Comparison of ENCODE assay signal across 28 cellular contexts in genomic region chr13:107993239-107993948, GRCh38.
A peak's percentile ranks its signal among the peaks of the same experiment; 100 is the strongest.
DNase-seq lines count a peak whose midpoint lies in the region; ATAC-seq, FAIRE-seq and TF ChIP-seq lines count a peak whose summit lies in the region.
"Had no signal": no experiment of that assay in that cellular context is flagged by ENCODE, and none has a peak within 500 bp of the region (broad histone marks: within the 10 kb centered on the region; RNA-seq: fewer than 3 reads in every experiment).

No MANE protein-coding gene starts in this region.

- intact Hi-C loops in GM12878 (cut with micrococcal nuclease; ENCODE audit: unreplicated experiment): no loop called here

- SMC1A ChIA-PET in GM12878 (lab: Charles Lee; ENCODE audit: uncharacterized antibody, unreplicated experiment): no interaction called here

- H3K36me3 Mint-ChIP-seq in progenitor cell of endocrine pancreas (ENCODE audit: insufficient read depth): no peaks in the 10 kb centered on the region
- H3K36me3 Mint-ChIP-seq: CD8-positive, alpha-beta T cell; mesothelial cell of epicardium; natural killer cell had no signal

- no peaks in the 10 kb centered on the region for H3K27me3 ChIP-seq in GM12878 (replicated peaks in 1 of 2; ENCODE audit: control insufficient read depth in 2 of 2, insufficient read depth in 2 of 2, low read length in 1 of 2)
- H3K27me3 ChIP-seq: breast epithelium, colonic mucosa, left lung, ovary, right lobe of liver, upper lobe of left lung had no signal

- H3K4me3 Mint-ChIP-seq in progenitor cell of endocrine pancreas (ENCODE audit: low read depth): no peak overlapping the region
- H3K4me3 Mint-ChIP-seq: activated CD8-positive, alpha-beta T cell treated with anti-CD3 and anti-CD28 coated beads, Interleukin-2, amount 10 ng/mL, durations not matched to agents 7 days and 5 days; CD8-positive, alpha-beta T cell; mesothelial cell of epicardium; natural killer cell had no signal

- RAD21 ChIA-PET in GM12878 (lab: Charles Lee; ENCODE audit: unreplicated experiment): interaction anchor here (1.6 kb wide), 1 partner anchor 45 kb away, joined by 5 read pairs; no protein-coding TSS in a partner anchor

- peaks cover 2% of the 10 kb centered on the region for H3K4me1 Mint-ChIP-seq in progenitor cell of endocrine pancreas (ENCODE audit: low read depth)
- H3K4me1 Mint-ChIP-seq: mesothelial cell of epicardium, natural killer cell had no signal

- no peak overlapping the region for H2AFZ ChIP-seq in GM12878 (ENCODE audit: control insufficient read depth, low read depth, low read length)

- BruUV-seq in GM12878 (replicated peaks; lab: Mats Ljungman, UMichigan): no TSS peak

- H3K9ac ChIP-seq in GM12878 (ENCODE audit: control insufficient read depth, insufficient read depth, low read length): no peak overlapping the region

- H3K9me3 ChIP-seq in GM12878 (replicated peaks; ENCODE audit: control insufficient read depth, insufficient read depth, low read length): no peaks in the 10 kb centered on the region
- H3K9me3 ChIP-seq: breast epithelium, colonic mucosa, left lung, ovary, right lobe of liver, upper lobe of left lung had no signal

- no peak for TF ChIP-seq EP300 in GM12878 (IDR thresholded peaks at IDR 0.05; ENCODE audit: borderline replicate concordance in 1 of 2, control insufficient read depth in 1 of 2, low read depth in 2 of 2, low read length in 2 of 2)

- H3K79me2 ChIP-seq in GM12878 (ENCODE audit: control insufficient read depth, insufficient read depth, low read length): no peaks in the 10 kb centered on the region

- H3K4me2 ChIP-seq in GM12878 (ENCODE audit: control insufficient read depth, insufficient read depth): no peak overlapping the region

- H3K36me3 ChIP-seq in GM12878 (ENCODE audit: control insufficient read depth in 2 of 2, insufficient read depth in 2 of 2, low read length in 1 of 2): no peaks in the 10 kb centered on the region
- H3K36me3 ChIP-seq: breast epithelium, colonic mucosa, left lung, ovary, right lobe of liver, upper lobe of left lung had no signal

- H3K4me1 ChIP-seq in GM12878 (ENCODE audit: control insufficient read depth, insufficient read depth, low read length): no peaks in the 10 kb centered on the region
- H3K4me1 ChIP-seq: breast epithelium, colonic mucosa, left lung, right lobe of liver, upper lobe of left lung had no signal

- no peak for TF ChIP-seq RAD21 in GM12878 (IDR thresholded peaks at IDR 0.05; ENCODE audit: insufficient read depth, low read depth, low read length)

- no peak overlapping the region for H3K27ac Mint-ChIP-seq in progenitor cell of endocrine pancreas
- H3K27ac Mint-ChIP-seq: activated CD8-positive, alpha-beta T cell treated with anti-CD3 and anti-CD28 coated beads, Interleukin-2, amount 10 ng/mL, durations not matched to agents 7 days and 5 days; CD8-positive, alpha-beta T cell; mesothelial cell of epicardium; natural killer cell had no signal

- DNase-seq in Daoy (ENCODE audit: low read depth): peak; percentile 12
- no peak for DNase-seq in H54 (ENCODE audit: insufficient read length, low spot score)
- no peak for DNase-seq in GM12878 (ENCODE audit: low read depth, low spot score)
- no peak for DNase-seq in progenitor cell of endocrine pancreas (ENCODE audit: low spot score, unreplicated experiment)
- DNase-seq in stimulated activated CD4-positive, alpha-beta T cell treated with anti-CD3 and anti-CD28 coated beads, Interleukin-1b, Interleukin-23, amount 100 ng/mL, for 48 hours: no peak
- DNase-seq in iPS-NIHi11 (ENCODE audit: low spot score): no peak
- DNase-seq: 8988T; activated CD4-positive, alpha-beta T cell treated with anti-CD3 and anti-CD28 coated beads for 1 hour; activated CD8-positive, alpha-beta T cell treated with anti-CD3 and anti-CD28 coated beads, Interleukin-2, amount 10 ng/mL, durations not matched to agents 7 days and 5 days; activated gamma-delta T cell treated with Interleukin-2 at 50 U/mL for 16 hours; CD8-positive, alpha-beta T cell; colonic mucosa; GF-D8; left lung; MM.1S; natural killer cell; NCI-H1436; ovary; right lobe of liver; SHP77; stimulated activated CD8-positive, alpha-beta memory T cell treated with anti-CD3 and anti-CD28 coated beads, Interleukin-4, amount 100 ng/mL, for 48 hours; SW 1271 had no signal

- no peak overlapping the region for H3K27ac ChIP-seq in GM12878 (ENCODE audit: control insufficient read depth, insufficient read depth)
- H3K27ac ChIP-seq: breast epithelium, colonic mucosa, left lung, ovary, right lobe of liver, upper lobe of left lung had no signal

- no peak for TF ChIP-seq POLR2A in H54 (IDR thresholded peaks at IDR 0.05; ENCODE audit: low read depth, low read length)
- no peak for TF ChIP-seq POLR2A in GM12878 (IDR thresholded peaks at IDR 0.05; ENCODE audit: low read depth, low read length)

- no peak overlapping the region for H3K4me3 ChIP-seq in GM12878
- H3K4me3 ChIP-seq: breast epithelium, colonic mucosa, left lung, ovary, right lobe of liver, upper lobe of left lung had no signal

- FAIRE-seq in H54 (lab: Jason Lieb, UNC) (peak; percentile 83), GM12878 (lab: Jason Lieb, UNC) (no peak)

- POLR2A ChIA-PET in GM12878 (lab: Charles Lee): interaction anchor here (0.7 kb wide), 1 partner anchor 326 kb away, joined by 3 read pairs; no protein-coding TSS in a partner anchor

- H4K20me1 ChIP-seq in GM12878 (ENCODE audit: control insufficient read depth, insufficient read depth): no peaks in the 10 kb centered on the region

- TF ChIP-seq CTCF in GM12878 (IDR thresholded peaks at IDR 0.05 in 2 of 3, conservative IDR thresholded peaks at IDR 0.05 in 1 of 3; ENCODE audit: control insufficient read depth in 2 of 3, extremely low read depth in 1 of 3, insufficient read depth in 1 of 3, low read depth in 3 of 3, low read length in 3 of 3) (no peak), progenitor cell of endocrine pancreas (IDR thresholded peaks at IDR 0.05; ENCODE audit: unreplicated experiment) (no peak)

- peaks cover 15% of the 10 kb centered on the region for H3K9me3 Mint-ChIP-seq in progenitor cell of endocrine pancreas (ENCODE audit: low read depth)

- WGBS in GM12878 (ENCODE audit: insufficient coverage, insufficient replicate concordance, low lambda C conversion rate, missing lambda C conversion rate): 14% methylated on average over 4 of the region's 4 CpGs

- CTCF ChIA-PET in GM12878 (lab: Yijun Ruan, JAX): no interaction called here

- ATAC-seq in HG03565 (IDR thresholded peaks at IDR 0.05; ENCODE audit: unreplicated experiment): peak; percentile 76
- peak; percentile 88 for ATAC-seq in GM12878
- ATAC-seq in HG02763 (IDR thresholded peaks at IDR 0.05; ENCODE audit: unreplicated experiment): no peak
- ATAC-seq: activated CD8-positive, alpha-beta T cell treated with anti-CD3 and anti-CD28 coated beads, Interleukin-2, amount 10 ng/mL, durations not matched to agents 7 days and 5 days; CD8-positive, alpha-beta T cell; HCT116; natural killer cell; right lobe of liver had no signal

- in situ Hi-C loops in GM12878 (cut with MboI): no loop called here

- H3K27me3 Mint-ChIP-seq in progenitor cell of endocrine pancreas: no peaks in the 10 kb centered on the region

TF ChIP-seq in GM12878, 131 proteins besides CTCF, POLR2A, EP300 and RAD21:
- no peak for TF ChIP-seq BCL11A (IDR thresholded peaks at IDR 0.05; ENCODE audit: low read depth, low read length)
- peak; percentile 62 for TF ChIP-seq RUNX3 (IDR thresholded peaks at IDR 0.05; ENCODE audit: low read length)
- TF ChIP-seq MTA2 (IDR thresholded peaks at IDR 0.05; ENCODE audit: low read depth): peak; percentile 66; the same call in 1 of the 2 replicates
- no peak for TF ChIP-seq TAF1 (IDR thresholded peaks at IDR 0.05; ENCODE audit: borderline replicate concordance, low read depth, low read length)
- TF ChIP-seq IKZF1 (conservative IDR thresholded peaks at IDR 0.05): peak; percentile 37; the same call in 1 of the 2 replicates
- TF ChIP-seq RELA (IDR thresholded peaks at IDR 0.05; ENCODE audit: borderline replicate concordance, partially characterized antibody): no peak
- TF ChIP-seq PAX8 (IDR thresholded peaks at IDR 0.05): no peak
- no peak for TF ChIP-seq ZNF24 (IDR thresholded peaks at IDR 0.05)
- TF ChIP-seq ZBTB33 (IDR thresholded peaks at IDR 0.05): no peak
- no peak for TF ChIP-seq CBX3 (IDR thresholded peaks at IDR 0.05; ENCODE audit: borderline replicate concordance, low read depth)
- no peak for TF ChIP-seq CEBPB (IDR thresholded peaks at IDR 0.05; ENCODE audit: borderline replicate concordance in 1 of 2, low read depth in 2 of 2, low read length in 2 of 2)
- peak; percentile 19; the same call in 1 of the 2 replicates for TF ChIP-seq ATF7 (IDR thresholded peaks at IDR 0.05; ENCODE audit: low read depth)
- peak; percentile 80 for TF ChIP-seq NR2F1 (conservative IDR thresholded peaks at IDR 0.05)
- 0 out of 4 replicates have a peak, but pooled peaks of 1 of the 2 experiments have one; percentile 6 for TF ChIP-seq BHLHE40 (IDR thresholded peaks at IDR 0.05; ENCODE audit: borderline replicate concordance in 1 of 2, low read depth in 2 of 2, low read length in 1 of 2)
- TF ChIP-seq IKZF2 (IDR thresholded peaks at IDR 0.05): peak in 1 of 2 experiments; percentile 63; a peak in 2 of 4 replicates
